Comparison of ENCODE assay signal across 16 cellular contexts in genomic region chr4:131344761-131345160, GRCh38.
DNase-seq lines count a peak whose midpoint lies in the region; ATAC-seq and TF ChIP-seq lines count a peak whose summit lies in the region.
"Had no signal": no experiment of that assay in that cellular context is flagged by ENCODE, and none has a peak within 500 bp of the region (broad histone marks: within the 10 kb centered on the region; RNA-seq: fewer than 3 reads in every experiment).

No MANE protein-coding gene starts in this region.

- H3K27me3 ChIP-seq in Loucy (ENCODE audit: insufficient read depth, low read length, poor library complexity, severe bottlenecking) (no peaks in the 10 kb centered on the region), neural progenitor cell (no peaks in the 10 kb centered on the region)
- H3K27me3 ChIP-seq in CD4-positive, alpha-beta memory T cell (ENCODE audit: insufficient read depth, low read length): no peaks in the 10 kb centered on the region

- CTCF ChIA-PET in WTC11 (lab: Charles Lee): no interaction called here
- CTCF ChIA-PET in CD4-positive, alpha-beta memory T cell (lab: Charles Lee; ENCODE audit: partially characterized antibody): no interaction called here

- H3K9me3 Mint-ChIP-seq in WTC11 (no peaks in the 10 kb centered on the region), neural progenitor cell (no peaks in the 10 kb centered on the region)
- H3K9me3 Mint-ChIP-seq in CD4-positive, alpha-beta memory T cell: peaks cover 0 to 6% (median 3%) of the 10 kb centered on the region in 8 donors

- no peak overlapping the region for H3K9ac ChIP-seq in Loucy (ENCODE audit: low read depth, low read length, poor library complexity, severe bottlenecking)
- H3K9ac ChIP-seq in neural progenitor cell: no peak overlapping the region

- DNase-seq in WTC11 (ENCODE audit: low spot score) (no peak), neural progenitor cell (ENCODE audit: low spot score) (peak; percentile 2), T-helper 2 cell (no peak)
- DNase-seq in CD4-positive, alpha-beta memory T cell: no peak
- DNase-seq: C1 segment of cervical spinal cord; Caco-2; CD8-positive, alpha-beta T cell; DMS 273 treated with DMSO at 0.1 percent for 48 hours; DMS79; EL; GDM1; H7 had no signal

- H3K79me2 ChIP-seq in Loucy (ENCODE audit: insufficient read depth, low read length) (no peaks in the 10 kb centered on the region), neural progenitor cell (ENCODE audit: low read depth) (no peaks in the 10 kb centered on the region)

- H2AFZ ChIP-seq in Loucy (ENCODE audit: low read length): peak overlapping the region; percentile 23; the same call in 1 of the 2 replicates
- H2AFZ ChIP-seq in neural progenitor cell (replicated peaks): no peak overlapping the region

- H4K20me1 ChIP-seq in Loucy (ENCODE audit: insufficient read depth, low read length, poor library complexity, severe bottlenecking): no peaks in the 10 kb centered on the region
- H4K20me1 ChIP-seq in neural progenitor cell (ENCODE audit: low read depth): no peaks in the 10 kb centered on the region

- H3K9me2 ChIP-seq in Loucy (replicated peaks; ENCODE audit: low read depth, low read length): no peaks in the 10 kb centered on the region

- H3K9me3 ChIP-seq in Loucy (ENCODE audit: insufficient read depth, low read depth, low read length): no peaks in the 10 kb centered on the region
- no peaks in the 10 kb centered on the region for H3K9me3 ChIP-seq in neural progenitor cell (ENCODE audit: low read depth)
- H3K9me3 ChIP-seq in CD4-positive, alpha-beta memory T cell (ENCODE audit: control insufficient read depth in 1 of 2, low read length in 2 of 2): no peaks in the 10 kb centered on the region
- H3K9me3 ChIP-seq: Caco-2 had no signal

- H3K36me3 Mint-ChIP-seq in WTC11 (no peaks in the 10 kb centered on the region), neural progenitor cell (no peaks in the 10 kb centered on the region)
- no peaks in the 10 kb centered on the region for H3K36me3 Mint-ChIP-seq in CD4-positive, alpha-beta memory T cell
- H3K36me3 Mint-ChIP-seq: CD8-positive, alpha-beta T cell had no signal

- H3K4me3 ChIP-seq in Loucy (ENCODE audit: low read length, poor library complexity, severe bottlenecking): no peak overlapping the region
- no peak overlapping the region for H3K4me3 ChIP-seq in neural progenitor cell
- no peak overlapping the region for H3K4me3 ChIP-seq in CD4-positive, alpha-beta memory T cell (ENCODE audit: low read length in 2 of 2)
- H3K4me3 ChIP-seq: GM12878 had no signal

- H3K36me3 ChIP-seq in Loucy (ENCODE audit: insufficient read depth, low read length): no peaks in the 10 kb centered on the region
- H3K36me3 ChIP-seq in neural progenitor cell: no peaks in the 10 kb centered on the region
- H3K36me3 ChIP-seq in CD4-positive, alpha-beta memory T cell (ENCODE audit: insufficient read depth, low read length): no peaks in the 10 kb centered on the region

- H3K4me1 ChIP-seq in Loucy (ENCODE audit: insufficient read depth, low read length, poor library complexity, severe bottlenecking) (no peaks in the 10 kb centered on the region), neural progenitor cell (peaks cover 5% of the 10 kb centered on the region)
- H3K4me1 ChIP-seq in CD4-positive, alpha-beta memory T cell (ENCODE audit: insufficient read depth, low read length): no peaks in the 10 kb centered on the region
- H3K4me1 ChIP-seq: Caco-2 had no signal

- intact Hi-C loops in CD4-positive, alpha-beta memory T cell (cut with micrococcal nuclease): no loop called here

- H3K27ac Mint-ChIP-seq in WTC11: peak overlapping the region; percentile 91
- H3K27ac Mint-ChIP-seq in neural progenitor cell: no peak overlapping the region
- H3K27ac Mint-ChIP-seq in CD4-positive, alpha-beta memory T cell: no peak overlapping the region
- H3K27ac Mint-ChIP-seq: CD8-positive, alpha-beta T cell had no signal

- ATAC-seq in WTC11 (peak; percentile 72), HG02642 (IDR thresholded peaks at IDR 0.05; ENCODE audit: poor library complexity, unreplicated experiment) (no peak)
- ATAC-seq: CD8-positive, alpha-beta T cell; GM12878; HCT116 had no signal

- TF ChIP-seq CTCF in Loucy (conservative IDR thresholded peaks at IDR 0.05; ENCODE audit: low read length): no peak
- TF ChIP-seq CTCF in WTC11 (IDR thresholded peaks at IDR 0.05): no peak
- TF ChIP-seq CTCF in neural progenitor cell (IDR thresholded peaks at IDR 0.05): no peak

- H3F3A ChIP-seq in Loucy (ENCODE audit: low read depth): no peaks in the 10 kb centered on the region
- H3F3A ChIP-seq in neural progenitor cell (ENCODE audit: low read depth): no peaks in the 10 kb centered on the region

- H3K27me3 Mint-ChIP-seq in WTC11 (ENCODE audit: low read depth) (no peaks in the 10 kb centered on the region), neural progenitor cell (ENCODE audit: insufficient read depth, low read depth) (no peaks in the 10 kb centered on the region)
- no peaks in the 10 kb centered on the region for H3K27me3 Mint-ChIP-seq in CD4-positive, alpha-beta memory T cell

- no peak overlapping the region for H3K4me2 ChIP-seq in Loucy (ENCODE audit: low read depth, low read length, poor library complexity, severe bottlenecking)
- no peak overlapping the region for H3K4me2 ChIP-seq in neural progenitor cell

- POLR2A ChIA-PET in WTC11 (lab: Charles Lee): interaction anchor here (0.6 kb wide), 2 partner anchors 25 to 46 kb away, joined by 3 to 4 read pairs; no protein-coding TSS in a partner anchor
- POLR2A ChIA-PET in CD4-positive, alpha-beta memory T cell (lab: Charles Lee; ENCODE audit: partially characterized antibody): no interaction called here

- H3K27ac ChIP-seq in neural progenitor cell: no peak overlapping the region
- H3K27ac ChIP-seq in CD4-positive, alpha-beta memory T cell (ENCODE audit: low read depth, low read length): no peak overlapping the region

- H3K4me1 Mint-ChIP-seq in WTC11 (peaks cover 44% of the 10 kb centered on the region), neural progenitor cell (no peaks in the 10 kb centered on the region)
- H3K4me1 Mint-ChIP-seq in CD4-positive, alpha-beta memory T cell: no peaks in the 10 kb centered on the region

- H3K4me3 Mint-ChIP-seq in WTC11 (peak overlapping the region; percentile 47), neural progenitor cell (no peak overlapping the region)
- no peak overlapping the region for H3K4me3 Mint-ChIP-seq in CD4-positive, alpha-beta memory T cell
- H3K4me3 Mint-ChIP-seq: CD8-positive, alpha-beta T cell had no signal

TF ChIP-seq in WTC11, 78 proteins besides CTCF, POLR2A, EP300 and RAD21 (continues in another document):
- TF ChIP-seq ZNF416 (CRISPR knock-in tag; IDR thresholded peaks at IDR 0.05) (no peak), MYBL2 (CRISPR knock-in tag; IDR thresholded peaks at IDR 0.05) (no peak), AFF4 (CRISPR knock-in tag; IDR thresholded peaks at IDR 0.05; ENCODE audit: borderline replicate concordance) (no peak), CDX4 (CRISPR knock-in tag; IDR thresholded peaks at IDR 0.05; ENCODE audit: borderline replicate concordance) (no peak), USF2 (CRISPR knock-in tag; IDR thresholded peaks at IDR 0.05) (no peak), JAZF1 (CRISPR knock-in tag; IDR thresholded peaks at IDR 0.05) (no peak)
